12 cellular contexts compared by ENCODE assay signal in genomic region chr7:27100601-27101187, GRCh38. TPM values are rescaled to one million over a fixed set of nuclear protein-coding genes. Genes with fewer than 3 reads are reported as not detected.
DNase-seq lines count a peak whose midpoint lies in the region; ATAC-seq and TF ChIP-seq lines count a peak whose summit lies in the region.
"Had no signal": no experiment of that assay in that cellular context is flagged by ENCODE, and none has a peak within 500 bp of the region (broad histone marks: within the 10 kb centered on the region; RNA-seq: fewer than 3 reads in every experiment).

No MANE protein-coding gene starts in this region.

- H3K36me3 ChIP-seq in Peyer's patch (no peaks in the 10 kb centered on the region), ectodermal cell (ENCODE audit: control insufficient read depth, insufficient read depth, low read length) (no peaks in the 10 kb centered on the region), lower lobe of right lung (peaks cover 18% of the 10 kb centered on the region), thoracic aorta (no peaks in the 10 kb centered on the region)

- WGBS in ectodermal cell, 2 experiments: 1% methylated on average over 9 of the region's 9 CpGs

- H3K27ac ChIP-seq in Peyer's patch: peak overlapping the region; percentile 56 to 93 (median 74)
- H3K27ac ChIP-seq in ectodermal cell (ENCODE audit: insufficient read depth, low read depth, low read length, poor library complexity, severe bottlenecking): peak overlapping the region; percentile 70
- H3K27ac ChIP-seq in lower lobe of right lung: peak overlapping the region; percentile 94
- peak overlapping the region; percentile 87 to 96 for H3K27ac ChIP-seq in thoracic aorta

- DNase-seq in Peyer's patch: no peak
- DNase-seq in lower lobe of right lung: no peak
- no peak for DNase-seq in thoracic aorta (ENCODE audit: low spot score)
- DNase-seq in NCI-H69 (lab: John Stamatoyannopoulos, UW): no peak
- DNase-seq in stimulated activated CD4-positive, alpha-beta T cell treated with anti-CD3 and anti-CD28 coated beads, Interleukin-2, amount 100 ng/mL, for 48 hours: no peak
- no peak for DNase-seq in effector CD4-positive, alpha-beta T cell
- no peak for DNase-seq in Ammon's horn (ENCODE audit: low spot score)
- DNase-seq: activated CD8-positive, alpha-beta memory T cell treated with anti-CD3 and anti-CD28 coated beads, Interleukin-2, amount 50 U/mL, for 48 hours; foreskin fibroblast; NCI-H2171 had no signal

- H3K4me3 ChIP-seq in Peyer's patch (peak overlapping the region in 2 of 4 donors; percentile 52 to 66), ectodermal cell (ENCODE audit: insufficient read depth, low read depth, low read length) (peak overlapping the region; percentile 57), lower lobe of right lung (peak overlapping the region; percentile 58), thoracic aorta (peak overlapping the region; percentile 99)
- H3K4me3 ChIP-seq: K562 had no signal

- TF ChIP-seq CTCF in Peyer's patch (IDR thresholded peaks at IDR 0.05) (no peak), lower lobe of right lung (IDR thresholded peaks at IDR 0.05) (no peak), thoracic aorta (IDR thresholded peaks at IDR 0.05) (no peak)

- no peak for ATAC-seq in lower lobe of right lung
- no peak for ATAC-seq in thoracic aorta (ENCODE audit: insufficient number of reproducible peaks, low FRiP score, low read depth)
- ATAC-seq: K562 had no signal

- H3K4me1 ChIP-seq in Peyer's patch: peaks cover 0 to 23% (median 5%) of the 10 kb centered on the region in 4 donors
- H3K4me1 ChIP-seq in ectodermal cell (ENCODE audit: control insufficient read depth, insufficient read depth, low read length): peaks cover 5% of the 10 kb centered on the region
- peaks cover 55% of the 10 kb centered on the region for H3K4me1 ChIP-seq in lower lobe of right lung
- H3K4me1 ChIP-seq in thoracic aorta (ENCODE audit: control insufficient read depth in 1 of 2, low read depth in 2 of 2): peaks cover 19 to 49% of the 10 kb centered on the region in 2 donors

- H3K9me3 ChIP-seq in Peyer's patch: no peaks in the 10 kb centered on the region
- no peaks in the 10 kb centered on the region for H3K9me3 ChIP-seq in ectodermal cell (ENCODE audit: control insufficient read depth, low read length)
- H3K9me3 ChIP-seq in lower lobe of right lung: no peaks in the 10 kb centered on the region
- H3K9me3 ChIP-seq in thoracic aorta: no peaks in the 10 kb centered on the region

- intact Hi-C loops in lower lobe of right lung (cut with DNase I): no loop called here

- no peak for TF ChIP-seq POLR2A in Peyer's patch (IDR thresholded peaks at IDR 0.05)

- no peaks in the 10 kb centered on the region for H3K27me3 ChIP-seq in Peyer's patch
- H3K27me3 ChIP-seq in ectodermal cell (ENCODE audit: control insufficient read depth, insufficient read depth, low read length, poor library complexity, severe bottlenecking): peaks cover 100% of the 10 kb centered on the region
- H3K27me3 ChIP-seq in lower lobe of right lung (ENCODE audit: low read depth): peaks cover 58% of the 10 kb centered on the region
- H3K27me3 ChIP-seq in thoracic aorta (replicated peaks; ENCODE audit: insufficient read depth): no peaks in the 10 kb centered on the region

RNA-seq across cellular contexts. Expression of gene HOXA2, which starts 1.8 kb away (rescaled TPM):
- total RNA-seq in Peyer's patch (10 to 100 TPM in 1 of 4 donors, 1 to 10 TPM in 3; 4.7 to 24.8 (median 8.9) TPM), lower lobe of right lung (1.5 TPM), thoracic aorta (1 to 10 TPM; 3.4 to 4.6 TPM)
- polyA plus RNA-seq in ectodermal cell (2013, experiment 1 of 4): 11.3 TPM
- 6.1 TPM for polyA plus RNA-seq in ectodermal cell (2013, experiment 2 of 4)
- 14.3 TPM for polyA plus RNA-seq in ectodermal cell (2013, experiment 3 of 4)
- 17.5 TPM for polyA plus RNA-seq in ectodermal cell (2013, experiment 4 of 4)
- total RNA-seq: K562 had no signal

RNA-seq across cellular contexts. Expression of gene HOXA1, which starts 4.9 kb away (rescaled TPM):
- 1 to 10 TPM; 1.7 to 5.3 (median 1.9) TPM for total RNA-seq in Peyer's patch
- polyA plus RNA-seq in ectodermal cell (2013, experiment 1 of 4): 2.7 TPM
- polyA plus RNA-seq in ectodermal cell (2013, experiment 2 of 4): 1.7 TPM
- polyA plus RNA-seq in ectodermal cell (2013, experiment 3 of 4): 4.2 TPM
- 2.9 TPM for polyA plus RNA-seq in ectodermal cell (2013, experiment 4 of 4)
- 0.77 TPM for total RNA-seq in lower lobe of right lung
- 1 to 10 TPM in 1 of 2 donors, not detected in 1; 3.1 TPM for total RNA-seq in thoracic aorta

RNA-seq across cellular contexts. Expression of gene HOXA4, which starts 29.9 kb away (rescaled TPM):
- total RNA-seq in Peyer's patch (10 to 100 TPM in 1 of 4 donors, 1 to 10 TPM in 3; 2.6 to 11.5 (median 5.9) TPM), lower lobe of right lung (8.5 TPM), thoracic aorta (1 to 10 TPM; 3.7 to 6.1 TPM)
- polyA plus RNA-seq in ectodermal cell (2013, experiment 1 of 4): not detected
- polyA plus RNA-seq in ectodermal cell (2013, experiment 2 of 4): not detected
- not detected for polyA plus RNA-seq in ectodermal cell (2013, experiment 3 of 4)
- polyA plus RNA-seq in ectodermal cell (2013, experiment 4 of 4): not detected
- total RNA-seq: K562 had no signal
- polyA plus RNA-seq: K562 had no signal

RNA-seq across cellular contexts. Expression of gene HOXA5, which starts 42.8 kb away (rescaled TPM):
- total RNA-seq in Peyer's patch (10 to 100 TPM in 3 of 4 donors, 1 to 10 TPM in 1; 8.3 to 24.3 (median 20.1) TPM), lower lobe of right lung (16.0 TPM), thoracic aorta (1 to 10 TPM in 1 of 2 donors, under 1 TPM in 1; 0.35 to 1.2 TPM)
- polyA plus RNA-seq in ectodermal cell (2013, experiment 1 of 4): not detected
- 0.23 TPM for polyA plus RNA-seq in ectodermal cell (2013, experiment 2 of 4)
- 0.75 TPM for polyA plus RNA-seq in ectodermal cell (2013, experiment 3 of 4)
- polyA plus RNA-seq in ectodermal cell (2013, experiment 4 of 4): 1.1 TPM
- total RNA-seq: K562 had no signal

RNA-seq across cellular contexts. Expression of gene HOXA6, which starts 46.9 kb away (rescaled TPM):
- total RNA-seq in Peyer's patch (10 to 100 TPM; 18.7 to 45.0 (median 30.7) TPM), lower lobe of right lung (4.6 TPM), thoracic aorta (not detected)
- polyA plus RNA-seq in ectodermal cell (2013, experiment 1 of 4): not detected
- polyA plus RNA-seq in ectodermal cell (2013, experiment 2 of 4): not detected
- polyA plus RNA-seq in ectodermal cell (2013, experiment 3 of 4): 0.27 TPM
- 0.49 TPM for polyA plus RNA-seq in ectodermal cell (2013, experiment 4 of 4)
- total RNA-seq: K562 had no signal
- polyA plus RNA-seq: K562 had no signal
